In genomic region chr6:95294047-95294446, GRCh38 we compare ENCODE assay signal across 23 cellular contexts.
DNase-seq lines count a peak whose midpoint lies in the region; ATAC-seq, FAIRE-seq and TF ChIP-seq lines count a peak whose summit lies in the region.
"Had no signal": no experiment of that assay in that cellular context is flagged by ENCODE, and none has a peak within 500 bp of the region (broad histone marks: within the 10 kb centered on the region; RNA-seq: fewer than 3 reads in every experiment).

No MANE protein-coding gene starts in this region.

- no peak overlapping the region for H3K4me3 Mint-ChIP-seq in stimulated activated effector memory CD8-positive, alpha-beta T cell treated with anti-CD3 and anti-CD28 coated beads, Interleukin-12 subunit alpha, Interleukin-12 subunit beta, amount 100 ng/mL, for 72 hours
- H3K4me3 Mint-ChIP-seq: B cell; CD4-positive, alpha-beta memory T cell had no signal

- no peak overlapping the region for H3K9ac ChIP-seq in smooth muscle cell (ENCODE audit: low read depth)

- peak; percentile 12 for DNase-seq in DMS53 (lab: John Stamatoyannopoulos, UW)
- DNase-seq in DMS53 treated with DMSO at 0.1 percent for 48 hours (lab: John Stamatoyannopoulos, UW; ENCODE audit: unreplicated experiment), result no peak
- peak; percentile 66 for DNase-seq in bronchial epithelial cell (ENCODE audit: low read depth)
- DNase-seq in iPS-NIHi7 (ENCODE audit: extremely low spot score), result peak; percentile 21
- DNase-seq in smooth muscle cell (lab: John Stamatoyannopoulos, UW; ENCODE audit: unreplicated experiment), result no peak
- DNase-seq in stimulated activated effector memory CD8-positive, alpha-beta T cell treated with anti-CD3 and anti-CD28 coated beads, Interleukin-12 subunit alpha, Interleukin-12 subunit beta, amount 100 ng/mL, for 72 hours (ENCODE audit: low spot score in 2 of 2), result no peak
- DNase-seq in NCI-H446 treated with DMSO at 0.1 percent for 48 hours (lab: John Stamatoyannopoulos, UW), result no peak
- DNase-seq: CD4-positive, alpha-beta memory T cell; DND-41; GDM1; GOT3; MM.1S; NCI-H1092 treated with DMSO at 0.1 percent for 48 hours; NCI-H1694; NCI-H446; NCI-H748 treated with DMSO at 0.1 percent for 48 hours; PC-3 had no signal

- H4K20me1 ChIP-seq in smooth muscle cell (ENCODE audit: low read depth), result no peaks in the 10 kb centered on the region

- H2AFZ ChIP-seq in smooth muscle cell (ENCODE audit: low read depth), result no peak overlapping the region

- H3K27ac Mint-ChIP-seq in stimulated activated effector memory CD8-positive, alpha-beta T cell treated with anti-CD3 and anti-CD28 coated beads, Interleukin-12 subunit alpha, Interleukin-12 subunit beta, amount 100 ng/mL, for 72 hours, result no peak overlapping the region
- H3K27ac Mint-ChIP-seq: B cell; CD4-positive, alpha-beta memory T cell had no signal

- ATAC-seq in stimulated activated effector memory CD8-positive, alpha-beta T cell treated with anti-CD3 and anti-CD28 coated beads, Interleukin-12 subunit alpha, Interleukin-12 subunit beta, amount 100 ng/mL, for 72 hours, result no peak
- ATAC-seq in HG02852 (IDR thresholded peaks at IDR 0.05; ENCODE audit: unreplicated experiment), result no peak
- ATAC-seq: GM12878, PC-3 had no signal

- H3F3A ChIP-seq in smooth muscle cell (ENCODE audit: low read depth), result no peaks in the 10 kb centered on the region

- no peaks in the 10 kb centered on the region for H3K9me3 ChIP-seq in smooth muscle cell (replicated peaks; ENCODE audit: low read depth)
- H3K9me3 ChIP-seq: SJSA1 had no signal

- H3K4me2 ChIP-seq in smooth muscle cell, result no peak overlapping the region

- H3K4me3 ChIP-seq in bronchial epithelial cell (ENCODE audit: low read depth, low read length) (no peak overlapping the region), smooth muscle cell (no peak overlapping the region)
- H3K4me3 ChIP-seq: GM12878, SJSA1 had no signal

- no peaks in the 10 kb centered on the region for H3K79me2 ChIP-seq in smooth muscle cell (ENCODE audit: low read depth)

- H3K4me1 Mint-ChIP-seq in stimulated activated effector memory CD8-positive, alpha-beta T cell treated with anti-CD3 and anti-CD28 coated beads, Interleukin-12 subunit alpha, Interleukin-12 subunit beta, amount 100 ng/mL, for 72 hours, result no peaks in the 10 kb centered on the region
- H3K4me1 Mint-ChIP-seq: B cell; CD4-positive, alpha-beta memory T cell had no signal

- WGBS in smooth muscle cell (ENCODE audit: low lambda C conversion rate), result 41% methylated on average over 2 of the region's 2 CpGs

- FAIRE-seq in bronchial epithelial cell (lab: Jason Lieb, UNC), result no peak
- FAIRE-seq: D721Med, GM12878 had no signal

- peak overlapping the region; percentile 6 for H3K27ac ChIP-seq in smooth muscle cell (ENCODE audit: low read depth)
- H3K27ac ChIP-seq: 22Rv1, SJSA1 had no signal

- TF ChIP-seq CTCF in bronchial epithelial cell (IDR thresholded peaks at IDR 0.05; ENCODE audit: insufficient read depth, low read length, severe bottlenecking) (no peak), smooth muscle cell (IDR thresholded peaks at IDR 0.05; ENCODE audit: borderline replicate concordance, insufficient read depth, poor library complexity, severe bottlenecking) (no peak)

- H3K4me1 ChIP-seq in smooth muscle cell (ENCODE audit: low read depth), result no peaks in the 10 kb centered on the region
- H3K4me1 ChIP-seq: SJSA1 had no signal

- H3K36me3 ChIP-seq in bronchial epithelial cell (ENCODE audit: control insufficient read depth, insufficient read depth, low read length) (no peaks in the 10 kb centered on the region), smooth muscle cell (ENCODE audit: low read depth) (no peaks in the 10 kb centered on the region)
- H3K36me3 ChIP-seq: SJSA1 had no signal

- H3K27me3 ChIP-seq in bronchial epithelial cell (ENCODE audit: control insufficient read depth, insufficient read depth, low read length) (no peaks in the 10 kb centered on the region), smooth muscle cell (ENCODE audit: low read depth) (no peaks in the 10 kb centered on the region)
- H3K27me3 ChIP-seq: SJSA1 had no signal

- H3K36me3 Mint-ChIP-seq in stimulated activated effector memory CD8-positive, alpha-beta T cell treated with anti-CD3 and anti-CD28 coated beads, Interleukin-12 subunit alpha, Interleukin-12 subunit beta, amount 100 ng/mL, for 72 hours, result no peaks in the 10 kb centered on the region
- H3K36me3 Mint-ChIP-seq: CD4-positive, alpha-beta memory T cell had no signal

- no peaks in the 10 kb centered on the region for H3K9me3 Mint-ChIP-seq in stimulated activated effector memory CD8-positive, alpha-beta T cell treated with anti-CD3 and anti-CD28 coated beads, Interleukin-12 subunit alpha, Interleukin-12 subunit beta, amount 100 ng/mL, for 72 hours

Comparison
In these comparisons a context has a peak if more than half of its experiments do, and no peak if none do; other contexts are left out.
1. DNase-seq: peak in DMS53 (single experiment), bronchial epithelial cell (single experiment) and iPS-NIHi7 (single experiment); none in DMS53 treated with DMSO at 0.1 percent for 48 hours (single experiment), smooth muscle cell (single experiment), stimulated activated effector memory CD8-positive, alpha-beta T cell treated with anti-CD3 and anti-CD28 coated beads, Interleukin-12 subunit alpha, Interleukin-12 subunit beta, amount 100 ng/mL, for 72 hours (0 of 2) and NCI-H446 treated with DMSO at 0.1 percent for 48 hours (single experiment).